In the genomic region with DNA sequence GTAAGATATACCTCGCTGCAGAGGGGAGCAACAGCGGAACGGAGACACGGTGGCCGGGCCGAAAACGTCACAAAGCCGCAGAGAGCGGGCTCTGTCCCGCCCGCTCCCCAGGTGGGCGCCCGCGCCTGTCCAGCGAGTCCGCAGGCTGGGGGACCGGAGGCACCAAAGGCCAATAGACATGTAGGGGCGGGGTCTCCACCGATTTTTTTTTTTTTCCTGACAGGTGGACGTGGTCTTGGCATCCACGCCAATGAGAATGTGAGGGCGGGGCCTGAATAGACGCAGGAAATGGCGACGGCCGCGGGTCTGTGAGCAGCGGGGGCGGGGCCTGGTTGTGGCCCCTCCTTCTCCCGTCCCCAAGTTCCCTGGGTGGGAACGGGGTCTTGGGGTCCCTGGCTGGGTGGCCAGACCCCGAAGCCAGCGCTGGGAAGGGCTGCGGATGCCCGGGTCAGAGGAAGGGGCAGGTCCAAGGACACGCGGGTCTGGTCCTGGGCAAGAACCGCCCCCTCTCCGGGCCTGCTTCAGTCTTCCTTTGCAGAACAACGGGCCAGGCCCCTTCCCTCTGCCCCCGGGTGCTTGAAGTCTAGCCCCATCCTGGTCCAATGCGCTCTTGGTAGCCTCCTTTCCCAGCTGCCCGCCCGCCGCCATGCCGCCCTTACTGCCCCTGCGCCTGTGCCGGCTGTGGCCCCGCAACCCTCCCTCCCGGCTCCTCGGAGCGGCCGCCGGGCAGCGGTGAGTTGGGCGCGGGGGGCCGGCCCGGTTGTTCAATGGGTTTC, we compare ENCODE assay signal across 8 cellular contexts. TPM values are rescaled to one million over a fixed set of nuclear protein-coding genes. Genes with fewer than 3 reads are reported as not detected.
DNase-seq lines count a peak whose midpoint lies in the region; ATAC-seq and TF ChIP-seq lines count a peak whose summit lies in the region.

A gene with protein sequence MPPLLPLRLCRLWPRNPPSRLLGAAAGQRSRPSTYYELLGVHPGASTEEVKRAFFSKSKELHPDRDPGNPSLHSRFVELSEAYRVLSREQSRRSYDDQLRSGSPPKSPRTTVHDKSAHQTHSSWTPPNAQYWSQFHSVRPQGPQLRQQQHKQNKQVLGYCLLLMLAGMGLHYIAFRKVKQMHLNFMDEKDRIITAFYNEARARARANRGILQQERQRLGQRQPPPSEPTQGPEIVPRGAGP (plus strand): TSS at position 340 of the 776 bp plus-strand sequence. CDS start 307 bp downstream, at position 647.

- WGBS in mesendoderm (ENCODE audit: extremely low coverage, insufficient coverage, low lambda C conversion rate) = no CpG with 5 or more reads among the region's 59 CpGs

- ATAC-seq in GM19324 (IDR thresholded peaks at IDR 0.05; ENCODE audit: low FRiP score, unreplicated experiment) = peak; percentile 55

- H3K4me3 ChIP-seq in AG10803 (ENCODE audit: low read length) (peak within 1 kb of the TSS; percentile 81), endocrine pancreas (ENCODE audit: control insufficient read depth, insufficient read depth, low read length) (peak within 1 kb of the TSS; percentile 63), mesendoderm (ENCODE audit: low read length) (peak within 1 kb of the TSS; percentile 79)

- no peak within 1 kb of the TSS for H2BK15ac ChIP-seq in mesendoderm (replicated peaks; ENCODE audit: low read depth)

- H3K79me1 ChIP-seq in mesendoderm (ENCODE audit: low read length) = peaks cover 4% of the 10 kb centered on the region

- H3K9me3 ChIP-seq in endocrine pancreas (ENCODE audit: control insufficient read depth, low read length) = no peaks in the 10 kb centered on the region

- TF ChIP-seq CTCF in AG10803 (conservative IDR thresholded peaks at IDR 0.05; ENCODE audit: low read length) = no peak

- no peak within 1 kb of the TSS for H4K5ac ChIP-seq in mesendoderm (ENCODE audit: low read length)

- no peaks in the 10 kb centered on the region for H3K4me1 ChIP-seq in endocrine pancreas (ENCODE audit: control insufficient read depth, insufficient read depth, low read length)
- H3K4me1 ChIP-seq in mesendoderm (ENCODE audit: control insufficient read depth, low read depth, low read length) = peaks cover 6% of the 10 kb centered on the region

- H3K4ac ChIP-seq in mesendoderm (ENCODE audit: low read depth, low read length) = no peak within 1 kb of the TSS

- H3K36me3 ChIP-seq in endocrine pancreas (ENCODE audit: control insufficient read depth, insufficient read depth, low read length) (no peaks in the 10 kb centered on the region), mesendoderm (ENCODE audit: control insufficient read depth, insufficient read depth, low read length) (no peaks in the 10 kb centered on the region)

- peak within 1 kb of the TSS; percentile 96 for H3K4me2 ChIP-seq in mesendoderm (ENCODE audit: low read length)

- peak within 1 kb of the TSS; percentile 44 for H3K27ac ChIP-seq in mesendoderm (ENCODE audit: low read depth, low read length)

- peak within 1 kb of the TSS; percentile 93 for H3K56ac ChIP-seq in mesendoderm (ENCODE audit: low read length)

- DNase-seq in AG10803 (ENCODE audit: low read depth) (peak; percentile 70), HT-29 (ENCODE audit: low spot score) (peak; percentile 93), NOMO-1 (lab: John Stamatoyannopoulos, UW; ENCODE audit: unreplicated experiment in 2 of 2) (peak; percentile 85 to 89), mesendoderm (peak; percentile 97)
- DNase-seq in activated CD8-positive, alpha-beta memory T cell treated with anti-CD3 and anti-CD28 coated beads, Interleukin-2, amount 50 U/mL, for 1 hour (ENCODE audit: extremely low read depth) = peak; percentile 78
- DNase-seq in stimulated activated CD8-positive, alpha-beta memory T cell treated with anti-CD3 and anti-CD28 coated beads, Interleukin-12 subunit alpha, Interleukin-12 subunit beta, amount 100 ng/mL, for 24 hours (ENCODE audit: extremely low read depth) = peak; percentile 74

- no peak within 1 kb of the TSS for H3K23ac ChIP-seq in mesendoderm (ENCODE audit: low read length)

- H2AK5ac ChIP-seq in mesendoderm (ENCODE audit: low read length) = no peak within 1 kb of the TSS

- peak within 1 kb of the TSS; percentile 70 for H3K18ac ChIP-seq in mesendoderm (ENCODE audit: low read length)

- H3K79me2 ChIP-seq in mesendoderm (ENCODE audit: control insufficient read depth, insufficient read depth, low read length) = no peaks in the 10 kb centered on the region

- H3K27me3 ChIP-seq in endocrine pancreas (ENCODE audit: control insufficient read depth, insufficient read depth, low read length) (no peaks in the 10 kb centered on the region), mesendoderm (ENCODE audit: insufficient read depth, low read length, poor library complexity) (no peaks in the 10 kb centered on the region)

- H3K9ac ChIP-seq in endocrine pancreas (ENCODE audit: control insufficient read depth, insufficient read depth, low read length) (peak within 1 kb of the TSS; percentile 89), mesendoderm (ENCODE audit: low read length) (peak within 1 kb of the TSS; percentile 91)

- H4K8ac ChIP-seq in mesendoderm (ENCODE audit: low read depth, low read length) = no peak within 1 kb of the TSS

- H2BK120ac ChIP-seq in mesendoderm (ENCODE audit: low read depth, low read length) = no peak within 1 kb of the TSS

- H2BK5ac ChIP-seq in mesendoderm (ENCODE audit: low read length) = peak within 1 kb of the TSS; percentile 67

RNA-seq across cellular contexts. Expression of the gene that starts here (rescaled TPM):
- 19.5 and 23.5 TPM in 2 replicates for total RNA-seq in HT-29 (2014; rRNA removed; shearing (Covaris generic))
- polyA plus RNA-seq in mesendoderm (2013, experiment 1 of 2) = 10.4 TPM
- polyA plus RNA-seq in mesendoderm (2013, experiment 2 of 2) = 11.5 TPM

Comparison
In these comparisons a context has a peak if more than half of its experiments do, and no peak if none do; other contexts are left out.
1. Peak in every context shown above with its lines: DNase-seq, ATAC-seq, H3K4me3 ChIP-seq and H3K27ac ChIP-seq.